ENCODE assay signal across 11 cellular contexts in the genomic region with DNA sequence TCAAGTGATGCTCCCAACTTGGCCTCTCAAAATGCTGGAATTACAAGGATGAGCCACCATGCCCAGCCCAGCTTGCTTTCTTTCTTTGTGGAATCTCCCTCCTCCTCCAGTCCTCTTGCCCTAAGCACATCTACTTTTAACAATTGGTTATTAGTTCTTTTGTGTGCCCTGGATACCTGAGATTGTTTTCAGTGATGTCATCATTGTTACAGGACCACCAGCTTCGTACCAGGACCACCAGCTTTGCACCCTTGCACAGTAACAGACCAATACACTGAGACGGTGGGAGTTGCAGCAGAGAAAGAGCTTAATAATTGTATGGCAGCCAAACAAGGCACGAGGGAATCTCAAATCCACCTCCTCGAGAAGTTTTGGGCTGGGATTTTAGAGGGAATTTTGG.
"Had no signal": no experiment of that assay in that cellular context is flagged by ENCODE, and none has a peak within 500 bp of the region (broad histone marks: within the 10 kb centered on the region; RNA-seq: fewer than 3 reads in every experiment).

No MANE protein-coding gene starts in this region.

- H3K4me1 ChIP-seq: HAP-1 had no signal

- H3K27ac ChIP-seq: GM23248 had no signal

- H3K4me3 ChIP-seq: GM23248, GM23338, HAP-1 had no signal

- ATAC-seq: GM23338, HCT116 had no signal

- H3K9ac ChIP-seq: GM23248 had no signal

- DNase-seq: GM23248, GOT3, H7, H9, HCEC 1CT, HFFc6 had no signal

- H3K9me3 ChIP-seq: HAP-1 had no signal

- H2AFZ ChIP-seq: GM23248, GM23338 had no signal

- H3K36me3 ChIP-seq: HAP-1 had no signal

- H3K4me2 ChIP-seq: GM23338 had no signal

- FAIRE-seq: H1, H54 had no signal
